In genomic region chr11:14971865-14972580, GRCh38 we compare ENCODE assay signal across 11 cellular contexts. TPM values are rescaled to one million over a fixed set of nuclear protein-coding genes. Genes with fewer than 3 reads are reported as not detected.
A peak's percentile ranks its signal among the peaks of the same experiment; 100 is the strongest.
DNase-seq lines count a peak whose midpoint lies in the region; ATAC-seq and TF ChIP-seq lines count a peak whose summit lies in the region.
"Had no signal": no experiment of that assay in that cellular context is flagged by ENCODE, and none has a peak within 500 bp of the region (broad histone marks: within the 10 kb centered on the region; RNA-seq: fewer than 3 reads in every experiment).

TSS of gene CALCA (minus strand) at chr11:14972351. CDS start at chr11:14971192, 1,159 bp downstream.

- DNase-seq in activated T-cell treated with anti-CD3 and anti-CD28 coated beads, Interleukin-2, amount 50 U/mL, for 72 hours = no peak
- DNase-seq in activated T-cell treated with anti-CD3 and anti-CD28 coated beads, Interleukin-2, amount 50 U/mL, for 48 hours = no peak
- DNase-seq in NT2/D1 (ENCODE audit: low read depth, low spot score) (no peak), iPS DF 6.9 (ENCODE audit: low read depth, low spot score) (no peak), smooth muscle cell (lab: John Stamatoyannopoulos, UW; ENCODE audit: unreplicated experiment) (no peak), NCI-H187 treated with DMSO at 0.1 percent for 48 hours (lab: John Stamatoyannopoulos, UW) (no peak)
- DNase-seq: COR-L47, OCI-M1 had no signal

- no peaks in the 10 kb centered on the region for H4K20me1 ChIP-seq in smooth muscle cell (ENCODE audit: low read depth)

- H3K27me3 ChIP-seq in NT2/D1 (ENCODE audit: insufficient read depth, insufficient read length) = peaks cover 64% of the 10 kb centered on the region
- peaks cover 52% of the 10 kb centered on the region for H3K27me3 ChIP-seq in iPS DF 6.9 (ENCODE audit: control insufficient read depth, insufficient read depth, low read length)
- H3K27me3 ChIP-seq in smooth muscle cell (ENCODE audit: low read depth) = peaks cover 95% of the 10 kb centered on the region

- H3K4me3 Mint-ChIP-seq in activated T-cell treated with anti-CD3 and anti-CD28 coated beads, Interleukin-2, amount 50 U/mL, for 72 hours = peak within 1 kb of the TSS; percentile 77 to 83

- peak within 1 kb of the TSS; percentile 79 for H3K4me2 ChIP-seq in smooth muscle cell

- ATAC-seq in activated T-cell treated with anti-CD3 and anti-CD28 coated beads, Interleukin-2, amount 50 U/mL, for 72 hours (replicated peaks in 1 of 2) = no peak
- no peak for ATAC-seq in HG03565 (IDR thresholded peaks at IDR 0.05; ENCODE audit: unreplicated experiment)
- no peak for ATAC-seq in GM21528 (IDR thresholded peaks at IDR 0.05; ENCODE audit: low FRiP score, unreplicated experiment)
- ATAC-seq: left lung had no signal

- H3K4me1 ChIP-seq in NT2/D1 (ENCODE audit: insufficient read depth, insufficient read length) = peaks cover 4% of the 10 kb centered on the region
- H3K4me1 ChIP-seq in iPS DF 6.9 (ENCODE audit: control insufficient read depth, insufficient read depth, low read length) = peaks cover 2% of the 10 kb centered on the region; the same call in 1 of the 2 replicates
- peaks cover 16% of the 10 kb centered on the region for H3K4me1 ChIP-seq in smooth muscle cell (ENCODE audit: low read depth)

- peaks cover 34% of the 10 kb centered on the region for H3K4me1 Mint-ChIP-seq in activated T-cell treated with anti-CD3 and anti-CD28 coated beads, Interleukin-2, amount 50 U/mL, for 72 hours (ENCODE audit: low read depth)

- no peaks in the 10 kb centered on the region for H3K9me3 ChIP-seq in NT2/D1 (ENCODE audit: insufficient read depth, low read length)
- H3K9me3 ChIP-seq in iPS DF 6.9 (ENCODE audit: control insufficient read depth, insufficient read depth, low read length) = no peaks in the 10 kb centered on the region
- no peaks in the 10 kb centered on the region for H3K9me3 ChIP-seq in smooth muscle cell (replicated peaks; ENCODE audit: low read depth)
- H3K9me3 ChIP-seq: left lung had no signal

- H3K27ac ChIP-seq in iPS DF 6.9 (ENCODE audit: low read length) (no peak within 1 kb of the TSS), smooth muscle cell (ENCODE audit: low read depth) (no peak within 1 kb of the TSS)
- H3K27ac ChIP-seq: left lung had no signal

- no peaks in the 10 kb centered on the region for H3K36me3 ChIP-seq in NT2/D1 (ENCODE audit: insufficient read depth, insufficient read length, low read length)
- H3K36me3 ChIP-seq in iPS DF 6.9 (ENCODE audit: control insufficient read depth, insufficient read depth, low read length) = no peaks in the 10 kb centered on the region
- no peaks in the 10 kb centered on the region for H3K36me3 ChIP-seq in smooth muscle cell (ENCODE audit: low read depth)
- H3K36me3 ChIP-seq: left lung had no signal

- H3F3A ChIP-seq in smooth muscle cell (ENCODE audit: low read depth) = no peaks in the 10 kb centered on the region

- peaks cover 88% of the 10 kb centered on the region for H3K27me3 Mint-ChIP-seq in activated T-cell treated with anti-CD3 and anti-CD28 coated beads, Interleukin-2, amount 50 U/mL, for 72 hours (ENCODE audit: low read depth)

- no peaks in the 10 kb centered on the region for H3K79me2 ChIP-seq in smooth muscle cell (ENCODE audit: low read depth)

- H3K36me3 Mint-ChIP-seq in activated T-cell treated with anti-CD3 and anti-CD28 coated beads, Interleukin-2, amount 50 U/mL, for 72 hours (ENCODE audit: insufficient read depth in 2 of 2) = no peaks in the 10 kb centered on the region

- no CpG with 5 or more reads among the region's 40 CpGs for WGBS in iPS DF 6.9 (ENCODE audit: insufficient coverage, insufficient read length)
- WGBS in smooth muscle cell (ENCODE audit: low lambda C conversion rate) = 6% methylated on average over 40 of the region's 40 CpGs

- no peak within 1 kb of the TSS for H3K27ac Mint-ChIP-seq in activated T-cell treated with anti-CD3 and anti-CD28 coated beads, Interleukin-2, amount 50 U/mL, for 72 hours

- H3K4me3 ChIP-seq in NT2/D1 (ENCODE audit: insufficient read length, low read depth) (peak within 1 kb of the TSS; percentile 13), iPS DF 6.9 (ENCODE audit: low read length) (peak within 1 kb of the TSS; percentile 15; the same call in 1 of the 2 replicates), smooth muscle cell (peak within 1 kb of the TSS; percentile 27)
- H3K4me3 ChIP-seq: left lung had no signal

- TF ChIP-seq CTCF in smooth muscle cell (IDR thresholded peaks at IDR 0.05; ENCODE audit: borderline replicate concordance, insufficient read depth, poor library complexity, severe bottlenecking) = no peak

- peak within 1 kb of the TSS; percentile 65 for H3K9ac ChIP-seq in NT2/D1 (ENCODE audit: insufficient read length, low read depth)
- H3K9ac ChIP-seq in smooth muscle cell (ENCODE audit: low read depth) = no peak within 1 kb of the TSS

- peak within 1 kb of the TSS; percentile 45 for H2AFZ ChIP-seq in smooth muscle cell (ENCODE audit: low read depth)

- H3K9me3 Mint-ChIP-seq in activated T-cell treated with anti-CD3 and anti-CD28 coated beads, Interleukin-2, amount 50 U/mL, for 72 hours = no peaks in the 10 kb centered on the region

RNA-seq across cellular contexts. Expression of gene CALCA, which starts in this region (rescaled TPM):
- total RNA-seq in activated T-cell treated with anti-CD3 and anti-CD28 coated beads, Interleukin-2, amount 50 U/mL, for 72 hours = not detected
- total RNA-seq in smooth muscle cell = not detected in 2 replicates
- not detected in 2 replicates for polyA plus RNA-seq in smooth muscle cell
